9 cellular contexts compared by ENCODE assay signal in genomic region chr2:105373344-105373781, GRCh38. TPM values are rescaled to one million over a fixed set of nuclear protein-coding genes. Genes with fewer than 3 reads are reported as not detected.
DNase-seq lines count a peak whose midpoint lies in the region; ATAC-seq and TF ChIP-seq lines count a peak whose summit lies in the region.
"Had no signal": no experiment of that assay in that cellular context is flagged by ENCODE, and none has a peak within 500 bp of the region (broad histone marks: within the 10 kb centered on the region; RNA-seq: fewer than 3 reads in every experiment).

No MANE protein-coding gene starts in this region.

- peaks cover 76% of the 10 kb centered on the region for H3K4me1 ChIP-seq in ACC112 (ENCODE audit: control insufficient read depth, insufficient read depth, low read length, unreplicated experiment)

- H3K4me1 Mint-ChIP-seq in naive thymus-derived CD8-positive, alpha-beta T cell, result peaks cover 8 to 14% (median 10%) of the 10 kb centered on the region in 4 donors

- no peak overlapping the region for H3K4me3 Mint-ChIP-seq in naive thymus-derived CD8-positive, alpha-beta T cell

- H3K27me3 Mint-ChIP-seq in naive thymus-derived CD8-positive, alpha-beta T cell, result peaks cover 0 to 2% (median 0%) of the 10 kb centered on the region in 5 donors

- DNase-seq in cardiac fibroblast (ENCODE audit: low read depth in 2 of 2) (peak; percentile 42 to 73), mucosa of gallbladder (ENCODE audit: low spot score) (peak; percentile 63), NCI-H2171 treated with DMSO at 0.1 percent for 48 hours (lab: John Stamatoyannopoulos, UW) (no peak)
- no peak for DNase-seq in activated naive CD4-positive, alpha-beta T cell (lab: John Stamatoyannopoulos, UW)
- no peak for DNase-seq in naive thymus-derived CD8-positive, alpha-beta T cell
- DNase-seq: AML-193 had no signal

- no peaks in the 10 kb centered on the region for H3K9me3 Mint-ChIP-seq in naive thymus-derived CD8-positive, alpha-beta T cell

- peaks cover 0 to 2% (median 0%) of the 10 kb centered on the region in 3 donors for H3K36me3 Mint-ChIP-seq in naive thymus-derived CD8-positive, alpha-beta T cell

- peaks cover 81% of the 10 kb centered on the region for H3K79me2 ChIP-seq in ACC112 (ENCODE audit: control insufficient read depth, insufficient read depth, low read length, unreplicated experiment)

- ATAC-seq in HG02610 (IDR thresholded peaks at IDR 0.05; ENCODE audit: unreplicated experiment), result peak; percentile 19
- no peak for ATAC-seq in GM18502 (IDR thresholded peaks at IDR 0.05; ENCODE audit: poor library complexity, unreplicated experiment)
- ATAC-seq in naive thymus-derived CD8-positive, alpha-beta T cell, result no peak

- H3K27ac ChIP-seq in ACC112 (ENCODE audit: low read depth, low read length), result peak overlapping the region; percentile 88

- no peaks in the 10 kb centered on the region for H3K27me3 ChIP-seq in ACC112 (ENCODE audit: insufficient read depth, low read length)

- H3K4me3 ChIP-seq in ACC112 (ENCODE audit: low read depth, low read length) (no peak overlapping the region), cardiac fibroblast (replicated peaks in 1 of 2; ENCODE audit: low read depth in 2 of 2, low read length in 2 of 2) (no peak overlapping the region)

- TF ChIP-seq CTCF in cardiac fibroblast (IDR thresholded peaks at IDR 0.05; ENCODE audit: low read depth, low read length), result no peak

- H2AFZ ChIP-seq in ACC112 (ENCODE audit: low read length, unreplicated experiment), result no peak overlapping the region

- H3K27ac Mint-ChIP-seq in naive thymus-derived CD8-positive, alpha-beta T cell, result peak overlapping the region in 3 of 10 donors; percentile 70 to 92 (median 88)

- POLR2A ChIA-PET in naive thymus-derived CD8-positive, alpha-beta T cell (lab: Charles Lee), result no interaction called here

- peaks cover 70% of the 10 kb centered on the region for H3K36me3 ChIP-seq in ACC112 (ENCODE audit: insufficient read depth, low read length)

RNA-seq across cellular contexts. Expression of gene FHL2, which starts 25.5 kb away (rescaled TPM):
- 59.1 TPM for total RNA-seq in mucosa of gallbladder
- total RNA-seq in naive thymus-derived CD8-positive, alpha-beta T cell, result not detected
- 1 to 10 TPM; 2.0 to 2.8 (median 2.6) TPM for polyA plus RNA-seq in naive thymus-derived CD8-positive, alpha-beta T cell

RNA-seq across cellular contexts. Expression of gene C2orf49, which starts 36.0 kb away (rescaled TPM):
- 17.4 TPM for total RNA-seq in mucosa of gallbladder
- total RNA-seq in naive thymus-derived CD8-positive, alpha-beta T cell, result 10 to 100 TPM; 21.9 to 27.3 TPM
- 10 to 100 TPM in 1 of 3 donors, 1 to 10 TPM in 2; 8.6 to 10.1 (median 9.9) TPM for polyA plus RNA-seq in naive thymus-derived CD8-positive, alpha-beta T cell

RNA-seq across cellular contexts. Expression of gene TGFBRAP1, which starts 43.8 kb away (rescaled TPM):
- total RNA-seq in mucosa of gallbladder, result 19.1 TPM
- total RNA-seq in naive thymus-derived CD8-positive, alpha-beta T cell, result 10 to 100 TPM; 22.8 to 23.1 TPM
- 10 to 100 TPM; 19.4 to 26.9 (median 19.7) TPM for polyA plus RNA-seq in naive thymus-derived CD8-positive, alpha-beta T cell

Comparison
In these comparisons a context has a peak if more than half of its experiments do, and no peak if none do; other contexts are left out.
1. DNase-seq: peak in cardiac fibroblast (2 of 2) and mucosa of gallbladder (single experiment); none in NCI-H2171 treated with DMSO at 0.1 percent for 48 hours (single experiment), activated naive CD4-positive, alpha-beta T cell (0 of 4) and naive thymus-derived CD8-positive, alpha-beta T cell (0 of 10).
2. RNA of gene FHL2, which starts 25.5 kb away (total RNA-seq): 59.1 TPM in mucosa of gallbladder (single experiment); not detected in naive thymus-derived CD8-positive, alpha-beta T cell; every median in the first group is over 10 times any median in the second.